Comparison of ENCODE assay signal across 34 cellular contexts in the genomic region with DNA sequence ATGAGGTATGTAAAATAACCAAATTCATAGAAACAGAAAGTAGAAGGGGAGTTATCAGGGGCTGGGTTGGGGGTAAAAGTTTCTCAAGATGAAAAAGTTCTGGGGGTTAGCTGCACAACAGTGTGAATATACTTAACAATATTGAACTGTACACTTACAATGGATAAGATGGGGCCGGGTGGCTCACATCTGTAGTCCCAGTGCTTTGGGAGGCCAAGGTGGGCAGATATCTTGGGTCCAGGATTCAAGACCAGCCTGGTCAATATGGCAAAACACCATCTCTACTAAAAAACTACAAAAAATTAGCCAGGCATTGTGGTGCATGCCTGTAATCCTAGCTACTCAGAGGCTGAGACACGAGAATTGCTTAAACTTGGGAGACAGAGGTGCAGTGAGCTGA.
"Had no signal": no experiment of that assay in that cellular context is flagged by ENCODE, and none has a peak within 500 bp of the region (broad histone marks: within the 10 kb centered on the region; RNA-seq: fewer than 3 reads in every experiment).

No MANE protein-coding gene starts in this region.

- DNase-seq: Karpas-422, Kasumi-1, KG1, MG63, MM.1S, MV-4-11, NCI-H1048, NCI-H1092, NCI-H1092 treated with DMSO at 0.1 percent for 48 hours, NCI-H1105, NCI-H1105 treated with DMSO at 0.1 percent for 48 hours, NCI-H1417, NCI-H1417 treated with DMSO at 0.1 percent for 48 hours, NCI-H1436, NCI-H1436 treated with DMSO at 0.1 percent for 48 hours, NCI-H146, NCI-H1694, NCI-H1694 treated with DMSO at 0.1 percent for 48 hours, NCI-H187, NCI-H187 treated with DMSO at 0.1 percent for 48 hours, NCI-H1930, NCI-H2029, NCI-H2029 treated with DMSO at 0.1 percent for 48 hours, NCI-H2081, NCI-H2081 treated with DMSO at 0.1 percent for 48 hours, NCI-H2107, NCI-H2171, NCI-H2171 treated with DMSO at 0.1 percent for 48 hours, NCI-H2227 treated with DMSO at 0.1 percent for 48 hours, NCI-H226, NCI-H345, NCI-H446, NCI-H446 treated with DMSO at 0.1 percent for 48 hours, NCI-H510A had no signal

- H3K9me3 ChIP-seq: MG63 had no signal
